Comparison of ENCODE assay signal across 29 cellular contexts in the genomic region with DNA sequence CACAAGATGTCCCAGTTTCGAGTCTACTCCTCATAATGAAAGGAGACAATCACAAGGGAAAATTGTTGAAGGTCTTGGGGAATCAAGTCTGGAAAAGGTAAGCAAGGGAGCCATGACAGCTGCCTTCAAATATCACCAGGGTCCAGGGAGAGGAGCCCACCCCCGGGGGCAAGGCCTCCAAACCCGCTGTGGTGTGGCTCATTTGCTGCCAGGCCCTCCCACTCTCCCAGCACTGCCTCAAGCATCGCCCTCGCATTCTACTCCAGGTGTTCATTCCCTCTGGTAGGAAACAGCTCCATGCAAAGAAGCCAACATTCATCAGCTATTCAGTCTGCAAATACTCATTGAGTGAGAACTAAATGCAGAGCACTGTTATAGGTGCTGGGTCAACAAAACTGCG. TPM values are rescaled to one million over a fixed set of nuclear protein-coding genes. Genes with fewer than 3 reads are reported as not detected.
"Had no signal": no experiment of that assay in that cellular context is flagged by ENCODE, and none has a peak within 500 bp of the region (broad histone marks: within the 10 kb centered on the region; RNA-seq: fewer than 3 reads in every experiment).

No MANE protein-coding gene starts in this region.

- H3K27ac ChIP-seq: brain microvascular endothelial cell, KMS-11, VCaP had no signal

- H3K27ac Mint-ChIP-seq: activated CD4-positive, alpha-beta T cell treated with anti-CD3 and anti-CD28 coated beads for 36 hours; activated CD8-positive, alpha-beta T cell treated with anti-CD3 and anti-CD28 coated beads for 36 hours; activated naive CD4-positive, alpha-beta T cell treated with anti-CD3 and anti-CD28 coated beads, Interleukin-2, amount 10 ng/mL, durations not matched to agents 7 days and 5 days; activated naive CD8-positive, alpha-beta T cell treated with anti-CD3 and anti-CD28 coated beads for 36 hours; activated T-cell treated with anti-CD3 and anti-CD28 coated beads, Interleukin-2, amount 50 U/mL, for 72 hours; activated T-helper 2 cell treated with anti-CD3 and anti-CD28 coated beads, Interferon-gamma antibody, Interleukin-2, Interleukin-4, amounts not matched to agents 10 μg/mL and 5 μg/mL and 100 μg/mL, durations not matched to agents 14 hours and 24 hours and 36 hours; IgD-negative memory B cell; T-helper 1 cell treated with Interleukin-12 subunit alpha and Interleukin-12 subunit beta and Interleukin-4 antibody, amounts not matched to agents 30 μg/mL and 1 μg/mL, for 36 hours had no signal

- H3K27me3 ChIP-seq: brain microvascular endothelial cell had no signal

- H3K9ac ChIP-seq: KMS-11 had no signal

- ATAC-seq: activated CD4-positive, alpha-beta T cell treated with anti-CD3 and anti-CD28 coated beads for 36 hours; activated CD8-positive, alpha-beta T cell treated with anti-CD3 and anti-CD28 coated beads for 36 hours; activated T-cell treated with anti-CD3 and anti-CD28 coated beads, Interleukin-2, amount 50 U/mL, for 72 hours had no signal

- H3K4me2 ChIP-seq: KMS-11 had no signal

- DNase-seq: activated CD4-positive, alpha-beta T cell treated with anti-CD3 and anti-CD28 coated beads for 36 hours; activated CD4-positive, alpha-beta T cell treated with anti-CD3 and anti-CD28 coated beads, Interleukin-2, amount 50 U/mL, for 1 hour; activated CD4-positive, CD25-positive, alpha-beta regulatory T cell; activated CD8-positive, alpha-beta memory T cell treated with anti-CD3 and anti-CD28 coated beads, Interleukin-2, amount 50 U/mL, for 4 hours; activated CD8-positive, alpha-beta T cell treated with anti-CD3 and anti-CD28 coated beads for 36 hours; activated gamma-delta T cell treated with Interleukin-2 at 50 U/mL for 16 hours; activated naive CD4-positive, alpha-beta T cell treated with anti-CD3 and anti-CD28 coated beads, Interleukin-2, amount 10 ng/mL, durations not matched to agents 7 days and 5 days; activated naive CD8-positive, alpha-beta T cell treated with anti-CD3 and anti-CD28 coated beads for 36 hours; activated T-cell treated with anti-CD3 and anti-CD28 coated beads, Interleukin-2, amount 50 U/mL, for 72 hours; brain microvascular endothelial cell; NCI-H1092; NCI-H1417; NCI-H1694 treated with DMSO at 0.1 percent for 48 hours; NCI-H2029 treated with DMSO at 0.1 percent for 48 hours; NCI-H345; NCI-H510A; NCI-H526 treated with DMSO at 0.1 percent for 48 hours; NCI-H82; SHP77 treated with DMSO at 0.1 percent for 48 hours; T-helper 9 cell had no signal

- H3K4me3 Mint-ChIP-seq: activated CD4-positive, alpha-beta T cell treated with anti-CD3 and anti-CD28 coated beads for 36 hours; activated CD8-positive, alpha-beta T cell treated with anti-CD3 and anti-CD28 coated beads for 36 hours; activated naive CD4-positive, alpha-beta T cell treated with anti-CD3 and anti-CD28 coated beads, Interleukin-2, amount 10 ng/mL, durations not matched to agents 7 days and 5 days; activated naive CD8-positive, alpha-beta T cell treated with anti-CD3 and anti-CD28 coated beads for 36 hours; activated T-cell treated with anti-CD3 and anti-CD28 coated beads, Interleukin-2, amount 50 U/mL, for 72 hours; IgD-negative memory B cell; T-helper 1 cell treated with Interleukin-12 subunit alpha and Interleukin-12 subunit beta and Interleukin-4 antibody, amounts not matched to agents 30 μg/mL and 1 μg/mL, for 36 hours had no signal

- H3K9me3 Mint-ChIP-seq: activated CD8-positive, alpha-beta T cell treated with anti-CD3 and anti-CD28 coated beads for 36 hours; activated naive CD4-positive, alpha-beta T cell treated with anti-CD3 and anti-CD28 coated beads, Interleukin-2, amount 10 ng/mL, durations not matched to agents 7 days and 5 days; activated naive CD8-positive, alpha-beta T cell treated with anti-CD3 and anti-CD28 coated beads for 36 hours; activated T-cell treated with anti-CD3 and anti-CD28 coated beads, Interleukin-2, amount 50 U/mL, for 72 hours; activated T-helper 2 cell treated with anti-CD3 and anti-CD28 coated beads, Interferon-gamma antibody, Interleukin-2, Interleukin-4, amounts not matched to agents 10 μg/mL and 5 μg/mL and 100 μg/mL, durations not matched to agents 14 hours and 24 hours and 36 hours; IgD-negative memory B cell; T-helper 1 cell treated with Interleukin-12 subunit alpha and Interleukin-12 subunit beta and Interleukin-4 antibody, amounts not matched to agents 30 μg/mL and 1 μg/mL, for 36 hours had no signal

- H3K4me1 Mint-ChIP-seq: activated CD4-positive, alpha-beta T cell treated with anti-CD3 and anti-CD28 coated beads for 36 hours; activated naive CD4-positive, alpha-beta T cell treated with anti-CD3 and anti-CD28 coated beads, Interleukin-2, amount 10 ng/mL, durations not matched to agents 7 days and 5 days; activated naive CD8-positive, alpha-beta T cell treated with anti-CD3 and anti-CD28 coated beads for 36 hours; IgD-negative memory B cell had no signal

- H3K36me3 Mint-ChIP-seq: activated naive CD4-positive, alpha-beta T cell treated with anti-CD3 and anti-CD28 coated beads, Interleukin-2, amount 10 ng/mL, durations not matched to agents 7 days and 5 days; activated naive CD8-positive, alpha-beta T cell treated with anti-CD3 and anti-CD28 coated beads for 36 hours had no signal

- H3K36me3 ChIP-seq: brain microvascular endothelial cell had no signal

RNA-seq across cellular contexts. Expression of gene S100A9, which starts 8.6 kb away (rescaled TPM):
- total RNA-seq: activated CD4-positive, alpha-beta T cell treated with anti-CD3 and anti-CD28 coated beads for 36 hours; activated CD8-positive, alpha-beta T cell treated with anti-CD3 and anti-CD28 coated beads for 36 hours; activated naive CD8-positive, alpha-beta T cell treated with anti-CD3 and anti-CD28 coated beads for 36 hours; activated T-cell treated with anti-CD3 and anti-CD28 coated beads, Interleukin-2, amount 50 U/mL, for 72 hours; activated T-helper 2 cell treated with anti-CD3 and anti-CD28 coated beads, Interferon-gamma antibody, Interleukin-2, Interleukin-4, amounts not matched to agents 10 μg/mL and 5 μg/mL and 100 μg/mL, durations not matched to agents 14 hours and 24 hours and 36 hours; SK-MEL-5 had no signal

RNA-seq across cellular contexts. Expression of gene S100A12, which starts 9.2 kb away (rescaled TPM):
- total RNA-seq: activated CD4-positive, alpha-beta T cell treated with anti-CD3 and anti-CD28 coated beads for 36 hours; activated CD8-positive, alpha-beta T cell treated with anti-CD3 and anti-CD28 coated beads for 36 hours; activated naive CD8-positive, alpha-beta T cell treated with anti-CD3 and anti-CD28 coated beads for 36 hours; activated T-cell treated with anti-CD3 and anti-CD28 coated beads, Interleukin-2, amount 50 U/mL, for 72 hours; activated T-helper 2 cell treated with anti-CD3 and anti-CD28 coated beads, Interferon-gamma antibody, Interleukin-2, Interleukin-4, amounts not matched to agents 10 μg/mL and 5 μg/mL and 100 μg/mL, durations not matched to agents 14 hours and 24 hours and 36 hours; MCF 10A; SK-MEL-5 had no signal

RNA-seq across cellular contexts. Expression of gene PGLYRP4, which starts 17.6 kb away (rescaled TPM):
- total RNA-seq: activated CD8-positive, alpha-beta T cell treated with anti-CD3 and anti-CD28 coated beads for 36 hours; activated naive CD8-positive, alpha-beta T cell treated with anti-CD3 and anti-CD28 coated beads for 36 hours; activated T-helper 2 cell treated with anti-CD3 and anti-CD28 coated beads, Interferon-gamma antibody, Interleukin-2, Interleukin-4, amounts not matched to agents 10 μg/mL and 5 μg/mL and 100 μg/mL, durations not matched to agents 14 hours and 24 hours and 36 hours; cardiac septum; MCF 10A; SK-MEL-5 had no signal
- polyA plus RNA-seq: adipose tissue, IgD-negative memory B cell had no signal

RNA-seq across cellular contexts. Expression of gene S100A8, which starts 24.6 kb away (rescaled TPM):
- total RNA-seq: activated CD4-positive, alpha-beta T cell treated with anti-CD3 and anti-CD28 coated beads for 36 hours; activated CD8-positive, alpha-beta T cell treated with anti-CD3 and anti-CD28 coated beads for 36 hours; activated naive CD8-positive, alpha-beta T cell treated with anti-CD3 and anti-CD28 coated beads for 36 hours; activated T-cell treated with anti-CD3 and anti-CD28 coated beads, Interleukin-2, amount 50 U/mL, for 72 hours; activated T-helper 2 cell treated with anti-CD3 and anti-CD28 coated beads, Interferon-gamma antibody, Interleukin-2, Interleukin-4, amounts not matched to agents 10 μg/mL and 5 μg/mL and 100 μg/mL, durations not matched to agents 14 hours and 24 hours and 36 hours; SK-MEL-5 had no signal

RNA-seq across cellular contexts. Expression of gene S100A7A, which starts 50.1 kb away (rescaled TPM):
- total RNA-seq: activated CD4-positive, alpha-beta T cell treated with anti-CD3 and anti-CD28 coated beads for 36 hours; activated CD8-positive, alpha-beta T cell treated with anti-CD3 and anti-CD28 coated beads for 36 hours; activated naive CD8-positive, alpha-beta T cell treated with anti-CD3 and anti-CD28 coated beads for 36 hours; activated T-cell treated with anti-CD3 and anti-CD28 coated beads, Interleukin-2, amount 50 U/mL, for 72 hours; activated T-helper 2 cell treated with anti-CD3 and anti-CD28 coated beads, Interferon-gamma antibody, Interleukin-2, Interleukin-4, amounts not matched to agents 10 μg/mL and 5 μg/mL and 100 μg/mL, durations not matched to agents 14 hours and 24 hours and 36 hours; cardiac septum; MCF 10A; SK-MEL-5 had no signal
- polyA plus RNA-seq: adipose tissue, IgD-negative memory B cell had no signal
